In genomic region chr9:136244116-136244775, GRCh38 we compare ENCODE assay signal across 8 cellular contexts. TPM values are rescaled to one million over a fixed set of nuclear protein-coding genes. Genes with fewer than 3 reads are reported as not detected.
DNase-seq lines count a peak whose midpoint lies in the region; ATAC-seq lines count a peak whose summit lies in the region.

No MANE protein-coding gene starts in this region.

- DNase-seq in CD8-positive, alpha-beta memory T cell: peak in 2 of 5 donors; percentile 37 to 53
- peak; percentile 68 to 79 for DNase-seq in activated CD4-positive, alpha-beta T cell treated with anti-CD3 and anti-CD28 coated beads, Interleukin-2, amount 50 U/mL, for 48 hours
- DNase-seq in fibroblast of peridontal ligament (ENCODE audit: extremely low read depth): peak; percentile 13
- peak; percentile 80 for DNase-seq in stimulated activated CD4-positive, alpha-beta T cell treated with anti-CD3 and anti-CD28 coated beads, Interleukin-4, amount 100 ng/mL, for 24 hours
- no peak for DNase-seq in NCI-H226

- ATAC-seq in HG03378 (IDR thresholded peaks at IDR 0.05; ENCODE audit: unreplicated experiment): peak; percentile 43
- ATAC-seq in HG03108 (IDR thresholded peaks at IDR 0.05; ENCODE audit: unreplicated experiment): no peak
- ATAC-seq in GM21390 (IDR thresholded peaks at IDR 0.05; ENCODE audit: unreplicated experiment): no peak

- no peaks in the 10 kb centered on the region for H3K27me3 Mint-ChIP-seq in CD8-positive, alpha-beta memory T cell

- H3K27ac ChIP-seq in CD8-positive, alpha-beta memory T cell (ENCODE audit: low read depth, low read length): no peak overlapping the region

- peaks cover 0 to 5% (median 0%) of the 10 kb centered on the region in 3 donors for H3K36me3 Mint-ChIP-seq in CD8-positive, alpha-beta memory T cell

- H3K36me3 ChIP-seq in CD8-positive, alpha-beta memory T cell (ENCODE audit: insufficient read depth, low read length): no peaks in the 10 kb centered on the region

- no peaks in the 10 kb centered on the region for H3K9me3 Mint-ChIP-seq in CD8-positive, alpha-beta memory T cell

- H3K9me3 ChIP-seq in CD8-positive, alpha-beta memory T cell (ENCODE audit: low read length): no peaks in the 10 kb centered on the region

- peak overlapping the region; percentile 77 for H3K4me3 ChIP-seq in CD8-positive, alpha-beta memory T cell (ENCODE audit: low read length)

- peaks cover 28% of the 10 kb centered on the region for H3K4me1 ChIP-seq in CD8-positive, alpha-beta memory T cell (ENCODE audit: insufficient read depth, low read length)

- H3K27me3 ChIP-seq in CD8-positive, alpha-beta memory T cell (ENCODE audit: insufficient read depth, low read length, poor library complexity, severe bottlenecking): no peaks in the 10 kb centered on the region

- peak overlapping the region; percentile 86 to 96 (median 94) for H3K4me3 Mint-ChIP-seq in CD8-positive, alpha-beta memory T cell

- peak overlapping the region; percentile 51 to 95 (median 82) for H3K27ac Mint-ChIP-seq in CD8-positive, alpha-beta memory T cell

- CTCF ChIA-PET in CD8-positive, alpha-beta memory T cell (lab: Charles Lee): no interaction called here

- H3K4me1 Mint-ChIP-seq in CD8-positive, alpha-beta memory T cell: peaks cover 26 to 42% (median 31%) of the 10 kb centered on the region in 3 donors

- POLR2A ChIA-PET in CD8-positive, alpha-beta memory T cell (lab: Charles Lee): no interaction called here

RNA-seq across cellular contexts. Expression of gene QSOX2, which starts 1.4 kb away (rescaled TPM):
- total RNA-seq in CD8-positive, alpha-beta memory T cell: 10 to 100 TPM; 14.6 to 15.3 TPM
- 0.66 TPM for polyA plus RNA-seq in CD8-positive, alpha-beta memory T cell

RNA-seq across cellular contexts. Expression of gene LHX3, which starts 39.3 kb away (rescaled TPM):
- not detected for total RNA-seq in CD8-positive, alpha-beta memory T cell
- polyA plus RNA-seq in CD8-positive, alpha-beta memory T cell: not detected

RNA-seq across cellular contexts. Expression of gene CCDC187, which starts 59.6 kb away (rescaled TPM):
- not detected for total RNA-seq in CD8-positive, alpha-beta memory T cell
- polyA plus RNA-seq in CD8-positive, alpha-beta memory T cell: not detected
